Comparison of ENCODE assay signal across 29 cellular contexts in the genomic region with DNA sequence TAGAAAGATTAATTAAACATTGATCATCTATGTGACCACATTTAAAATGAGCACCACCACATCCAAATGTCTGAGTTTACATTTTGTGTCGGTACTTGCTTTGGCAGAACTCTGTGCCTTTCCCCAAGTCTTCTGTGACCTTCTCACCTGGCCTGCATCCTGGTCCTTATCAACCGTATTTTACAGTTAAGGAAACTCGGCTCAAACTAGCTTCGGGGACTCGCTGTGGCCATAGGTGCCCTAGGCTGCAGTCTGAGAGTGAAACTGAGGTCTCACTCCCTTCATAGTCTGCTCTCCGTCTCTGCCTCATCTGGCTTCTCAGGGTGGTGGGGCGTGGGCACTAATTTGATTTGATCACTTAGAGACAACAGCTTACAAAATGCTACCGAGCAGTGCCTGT.
"Had no signal": no experiment of that assay in that cellular context is flagged by ENCODE, and none has a peak within 500 bp of the region (broad histone marks: within the 10 kb centered on the region; RNA-seq: fewer than 3 reads in every experiment).

No MANE protein-coding gene starts in this region.

- H3K27me3 ChIP-seq: breast epithelium, esophagus muscularis mucosa, foreskin keratinocyte, heart left ventricle, left lung, sigmoid colon, upper lobe of left lung, vagina had no signal

- H3K9me3 ChIP-seq: breast epithelium, esophagus muscularis mucosa, heart left ventricle, left lung, lower lobe of right lung, prostate gland, sigmoid colon, upper lobe of left lung, vagina had no signal

- DNase-seq: activated CD4-positive, alpha-beta memory T cell treated with anti-CD3 and anti-CD28 coated beads for 36 hours; activated CD4-positive, alpha-beta T cell treated with anti-CD3 and anti-CD28 coated beads, Interleukin-2, amount 10 ng/mL, durations not matched to agents 24 days and 14 days; activated CD4-positive, CD25-positive, alpha-beta regulatory T cell treated with anti-CD3 and anti-CD28 coated beads, Interleukin-2, amount 50 U/mL, for 72 hours; activated CD8-positive, alpha-beta memory T cell treated with anti-CD3 and anti-CD28 coated beads, Interleukin-2, amount 50 U/mL, for 4 hours; activated gamma-delta T cell; activated naive CD4-positive, alpha-beta T cell treated with anti-CD3 and anti-CD28 coated beads, Interleukin-2, amount 50 U/mL, for 16 hours; activated T-cell treated with anti-CD3 and anti-CD28 coated beads, Interleukin-2, amount 50 U/mL, for 1 hour; amygdala; central memory CD4-positive, alpha-beta T cell; foreskin keratinocyte; heart left ventricle; hypothalamus; immature natural killer cell; left lung; lower lobe of right lung; mesenchymal stem cell; retina; sigmoid colon; small intestine; stimulated activated CD4-positive, alpha-beta T cell treated with anti-CD3 and anti-CD28 coated beads, Interleukin-4, amount 100 ng/mL, for 24 hours; substantia nigra; upper lobe of left lung; WERI-Rb-1 had no signal

- H3K4me3 ChIP-seq: breast epithelium, esophagus muscularis mucosa, heart left ventricle, left lung, lower lobe of right lung, prostate gland, sigmoid colon, upper lobe of left lung, vagina had no signal

- H3K27ac ChIP-seq: breast epithelium, esophagus muscularis mucosa, foreskin keratinocyte, heart left ventricle, left lung, lower lobe of right lung, prostate gland, sigmoid colon, upper lobe of left lung, vagina, WERI-Rb-1 had no signal

- H3K4me1 ChIP-seq: breast epithelium, esophagus muscularis mucosa, foreskin keratinocyte, left lung, prostate gland, sigmoid colon, vagina had no signal

- ATAC-seq: foreskin keratinocyte; heart left ventricle; left lung; lower lobe of right lung; natural killer cell treated with Interleukin-12 subunit alpha and Interleukin-12 subunit beta and Interleukin-15 and Interleukin-18, amount 100 ng/mL, for 72 hours; stimulated activated effector memory CD8-positive, alpha-beta T cell treated with anti-CD3 and anti-CD28 coated beads, Interleukin-12 subunit alpha, Interleukin-12 subunit beta, amount 100 ng/mL, for 72 hours had no signal

- H3K36me3 ChIP-seq: breast epithelium, esophagus muscularis mucosa, heart left ventricle, left lung, lower lobe of right lung, prostate gland, sigmoid colon, upper lobe of left lung, vagina, WERI-Rb-1 had no signal
